17 cellular contexts compared by ENCODE assay signal in the genomic region with DNA sequence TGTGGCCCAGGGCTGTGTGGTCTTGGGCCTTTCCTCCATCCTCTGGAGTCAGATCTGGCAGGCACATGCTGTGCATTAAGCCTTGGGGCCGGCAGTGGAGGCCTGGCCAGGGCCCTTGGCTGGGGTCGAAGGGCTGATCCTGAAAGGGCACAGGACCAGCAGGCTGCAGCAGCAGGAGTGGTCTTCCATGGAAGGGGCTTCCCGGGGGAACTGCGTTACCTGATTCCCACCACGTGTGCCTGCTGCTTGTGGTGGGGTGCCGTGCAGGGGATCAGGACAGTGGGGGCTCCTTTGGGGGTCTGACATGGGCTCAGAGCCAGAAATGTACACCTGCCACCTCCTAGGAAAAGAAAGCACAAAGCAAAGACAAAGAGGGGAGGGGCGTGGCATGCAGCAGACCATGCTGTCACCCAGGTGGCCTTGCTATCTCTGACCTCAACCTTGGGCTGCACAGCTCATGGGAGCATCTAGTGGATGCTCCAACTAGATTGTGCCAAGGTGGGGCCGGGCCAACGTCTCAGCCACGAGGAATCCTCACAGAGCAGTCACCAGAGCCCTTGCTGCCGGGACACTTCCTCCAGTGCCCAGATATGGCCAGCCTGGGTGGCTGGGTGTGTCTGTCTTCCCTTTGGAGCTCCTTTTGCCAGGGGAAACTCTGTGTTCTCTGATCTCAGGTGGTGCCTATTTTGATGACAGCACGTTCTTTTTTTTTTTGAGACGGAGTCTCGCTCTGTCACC.
"Had no signal": no experiment of that assay in that cellular context is flagged by ENCODE, and none has a peak within 500 bp of the region (broad histone marks: within the 10 kb centered on the region; RNA-seq: fewer than 3 reads in every experiment).

No MANE protein-coding gene starts in this region.

- H3K27me3 ChIP-seq: esophagus muscularis mucosa, heart right ventricle, pancreas, stomach had no signal

- DNase-seq: activated CD4-positive, alpha-beta T cell treated with anti-CD3 and anti-CD28 coated beads, Interleukin-2, amount 50 U/mL, for 1 hour; activated gamma-delta T cell; activated naive CD8-positive, alpha-beta T cell treated with anti-CD3 and anti-CD28 coated beads for 36 hours; activated T-cell treated with anti-CD3 and anti-CD28 coated beads, Interleukin-2, amount 50 U/mL, for 4 hours; foreskin fibroblast; islet precursor cell; mesenchymal stem cell; nephron progenitor cell; pancreas; stimulated activated CD4-positive, alpha-beta T cell treated with anti-CD3 and anti-CD28 coated beads, Interleukin-4, amount 100 ng/mL, for 1 hour; stimulated activated CD8-positive, alpha-beta memory T cell treated with anti-CD3 and anti-CD28 coated beads, Interleukin-4, amount 100 ng/mL, for 48 hours; stomach; T-helper 2 cell had no signal

- ATAC-seq: activated T-cell treated with anti-CD3 and anti-CD28 coated beads, Interleukin-2, amount 50 U/mL, for 4 hours had no signal

- H3K27ac ChIP-seq: heart right ventricle, left ventricle myocardium inferior, pancreas, thoracic aorta had no signal

- H3K4me1 ChIP-seq: pancreas had no signal

- H3K9me3 ChIP-seq: esophagus muscularis mucosa, heart right ventricle, left ventricle myocardium inferior, pancreas, stomach, thoracic aorta had no signal

- H3K36me3 ChIP-seq: pancreas, thoracic aorta had no signal

- H3K4me3 ChIP-seq: esophagus muscularis mucosa, heart right ventricle, left ventricle myocardium inferior, pancreas, stomach, thoracic aorta had no signal
